22 cellular contexts compared by ENCODE assay signal in the genomic region with DNA sequence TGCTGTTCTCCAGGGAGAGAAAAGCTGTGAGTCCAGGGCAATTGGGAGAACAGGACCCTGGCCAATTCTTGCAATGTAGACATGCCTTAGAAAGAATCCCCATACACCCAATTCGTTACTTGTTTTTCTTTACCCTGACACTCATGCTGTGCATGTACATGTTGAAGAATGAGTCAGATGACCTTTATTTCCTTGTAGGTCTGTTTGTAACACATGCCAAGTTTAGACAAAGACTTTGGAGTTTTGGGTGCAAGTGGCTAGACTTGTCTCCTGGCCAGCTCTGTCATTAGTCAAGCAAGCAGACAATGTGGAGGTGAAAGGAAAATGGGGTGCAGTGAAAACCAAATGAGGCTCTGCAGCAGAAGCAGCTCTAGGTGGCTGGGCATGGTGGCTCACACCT. TPM values are rescaled to one million over a fixed set of nuclear protein-coding genes. Genes with fewer than 3 reads are reported as not detected.
DNase-seq lines count a peak whose midpoint lies in the region; ATAC-seq, FAIRE-seq and TF ChIP-seq lines count a peak whose summit lies in the region.
"Had no signal": no experiment of that assay in that cellular context is flagged by ENCODE, and none has a peak within 500 bp of the region (broad histone marks: within the 10 kb centered on the region; RNA-seq: fewer than 3 reads in every experiment).

No MANE protein-coding gene starts in this region.

- no peak for TF ChIP-seq CTCF in brain microvascular endothelial cell (IDR thresholded peaks at IDR 0.05; ENCODE audit: low read depth, low read length, missing control alignments)
- TF ChIP-seq CTCF in fibroblast of villous mesenchyme (IDR thresholded peaks at IDR 0.05; ENCODE audit: insufficient read depth, low read depth, low read length): no peak

- H3K27ac ChIP-seq in brain microvascular endothelial cell: no peak overlapping the region
- H3K27ac ChIP-seq: spleen, uterus had no signal

- H3K27me3 ChIP-seq in brain microvascular endothelial cell (replicated peaks): no peaks in the 10 kb centered on the region
- H3K27me3 ChIP-seq: spleen, uterus had no signal

- FAIRE-seq in RCC 7860 (lab: Jason Lieb, UNC): no peak

- H3K4me3 ChIP-seq in brain microvascular endothelial cell (ENCODE audit: low read depth, low read length) (no peak overlapping the region), fibroblast of villous mesenchyme (ENCODE audit: low read depth, low read length) (no peak overlapping the region)
- H3K4me3 ChIP-seq: lung, spleen, uterus had no signal

- DNase-seq in A172 (ENCODE audit: low spot score): peak; percentile 11
- DNase-seq in HPDE6-E6E7 (ENCODE audit: extremely low spot score): peak; percentile 73
- DNase-seq in brain microvascular endothelial cell: peak; percentile 35
- peak; percentile 6 for DNase-seq in fibroblast of villous mesenchyme (ENCODE audit: low read depth)
- DNase-seq in midbrain (lab: John Stamatoyannopoulos, UW): no peak
- DNase-seq in RCC 7860 (ENCODE audit: low spot score): no peak
- no peak for DNase-seq in NCI-H345 treated with DMSO at 0.1 percent for 48 hours (lab: John Stamatoyannopoulos, UW; ENCODE audit: unreplicated experiment)
- DNase-seq: activated CD4-positive, alpha-beta memory T cell treated with anti-CD3 and anti-CD28 coated beads, Interleukin-2, amount 10 ng/mL, durations not matched to agents 7 days and 5 days; CD4-positive, alpha-beta T cell; DMS153; endodermal cell; glutamatergic neuron; GOT3; NCI-H1048; NCI-H2081; NCI-H510A treated with DMSO at 0.1 percent for 48 hours; spleen; stimulated activated CD8-positive, alpha-beta memory T cell treated with anti-CD3 and anti-CD28 coated beads, Interleukin-4, amount 100 ng/mL, for 48 hours; T-helper 17 cell; uterus had no signal

- ATAC-seq in GM21619 (IDR thresholded peaks at IDR 0.05; ENCODE audit: unreplicated experiment): no peak
- ATAC-seq: T-helper 17 cell had no signal

- peaks cover 15% of the 10 kb centered on the region for H3K36me3 ChIP-seq in brain microvascular endothelial cell (replicated peaks)
- H3K36me3 ChIP-seq: uterus had no signal

- in situ Hi-C loops in brain microvascular endothelial cell (cut with HindIII; ENCODE audit: low pct_ligation_motif_present, low sequenced_read_pairs): no loop called here

RNA-seq across cellular contexts. Expression of a gene that starts 38.1 kb away (rescaled TPM):
- 129 and 134 TPM in 2 replicates for total RNA-seq in A172 (2014; rRNA removed; shearing (Covaris generic))
- 41.6 and 53.1 TPM in 2 replicates for total RNA-seq in fibroblast of villous mesenchyme

RNA-seq across cellular contexts. Expression of a gene that starts 58.6 kb away (rescaled TPM):
- 15.9 and 19.4 TPM in 2 replicates for total RNA-seq in A172 (2014; rRNA removed; shearing (Covaris generic))
- 13.9 and 21.2 TPM in 2 replicates for total RNA-seq in fibroblast of villous mesenchyme

RNA-seq across cellular contexts. Expression of a gene that starts 59.0 kb away (rescaled TPM):
- 34.4 and 41.7 TPM in 2 replicates for total RNA-seq in A172 (2014; rRNA removed; shearing (Covaris generic))
- 20.6 and 23.7 TPM in 2 replicates for total RNA-seq in fibroblast of villous mesenchyme

Comparison
In these comparisons a context has a peak if more than half of its experiments do, and no peak if none do; other contexts are left out.
1. DNase-seq: peak in A172 (single experiment), HPDE6-E6E7 (single experiment), brain microvascular endothelial cell (single experiment) and fibroblast of villous mesenchyme (single experiment); none in midbrain (single experiment), RCC 7860 (single experiment) and NCI-H345 treated with DMSO at 0.1 percent for 48 hours (single experiment).